In the genomic region with DNA sequence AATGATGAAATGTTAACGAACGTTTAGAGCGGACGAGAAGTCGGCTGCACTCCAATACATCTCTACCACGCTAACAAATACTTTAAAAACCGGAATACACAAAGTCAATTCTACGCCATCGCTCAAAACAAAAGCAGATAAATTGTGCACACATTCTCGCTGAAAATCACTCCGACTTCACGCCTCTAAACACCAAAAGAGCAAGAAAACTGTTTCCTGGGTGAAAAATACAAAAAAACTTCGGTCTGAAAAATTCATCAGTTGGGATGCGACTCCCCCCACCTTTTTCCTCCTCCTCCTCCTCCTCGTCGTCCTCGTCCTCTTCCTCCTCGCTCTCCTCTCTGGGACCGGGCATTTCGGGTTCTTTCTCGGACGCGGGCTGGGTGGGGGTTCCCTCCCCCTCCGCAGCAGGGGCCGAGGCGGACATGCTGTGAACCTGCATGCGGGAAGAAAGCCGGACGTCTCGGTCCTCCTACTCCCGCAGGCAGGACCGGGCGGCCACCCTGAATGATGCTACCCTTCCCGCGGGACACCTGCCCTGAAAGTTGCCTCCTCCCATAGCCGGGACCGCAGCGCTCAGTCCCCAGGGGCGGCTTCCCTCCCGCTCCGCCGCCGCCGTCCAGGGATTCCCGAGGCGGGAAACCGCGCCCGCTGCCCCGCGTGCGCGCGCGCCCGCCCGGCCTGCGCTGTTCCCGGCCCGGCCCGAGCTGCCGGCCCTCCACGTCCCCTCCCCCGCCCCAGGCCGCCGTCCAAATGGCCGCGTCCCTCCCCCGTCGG, we compare ENCODE assay signal across 1 cellular context.
TF ChIP-seq lines count a peak whose summit lies in the region.

No MANE protein-coding gene starts in this region.

TF ChIP-seq in K562, 482 proteins besides CTCF, POLR2A, EP300 and RAD21 (continued from another document and continues in another):
- TF ChIP-seq, protein P1, sequence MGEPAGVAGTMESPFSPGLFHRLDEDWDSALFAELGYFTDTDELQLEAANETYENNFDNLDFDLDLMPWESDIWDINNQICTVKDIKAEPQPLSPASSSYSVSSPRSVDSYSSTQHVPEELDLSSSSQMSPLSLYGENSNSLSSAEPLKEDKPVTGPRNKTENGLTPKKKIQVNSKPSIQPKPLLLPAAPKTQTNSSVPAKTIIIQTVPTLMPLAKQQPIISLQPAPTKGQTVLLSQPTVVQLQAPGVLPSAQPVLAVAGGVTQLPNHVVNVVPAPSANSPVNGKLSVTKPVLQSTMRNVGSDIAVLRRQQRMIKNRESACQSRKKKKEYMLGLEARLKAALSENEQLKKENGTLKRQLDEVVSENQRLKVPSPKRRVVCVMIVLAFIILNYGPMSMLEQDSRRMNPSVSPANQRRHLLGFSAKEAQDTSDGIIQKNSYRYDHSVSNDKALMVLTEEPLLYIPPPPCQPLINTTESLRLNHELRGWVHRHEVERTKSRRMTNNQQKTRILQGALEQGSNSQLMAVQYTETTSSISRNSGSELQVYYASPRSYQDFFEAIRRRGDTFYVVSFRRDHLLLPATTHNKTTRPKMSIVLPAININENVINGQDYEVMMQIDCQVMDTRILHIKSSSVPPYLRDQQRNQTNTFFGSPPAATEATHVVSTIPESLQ (CRISPR knock-in tag; IDR thresholded peaks at IDR 0.05): peak; percentile 33; the same call in 1 of the 2 replicates
- TF ChIP-seq ARHGAP35 (IDR thresholded peaks at IDR 0.05; ENCODE audit: partially characterized antibody) (no peak), SMARCA5 (IDR thresholded peaks at IDR 0.05) (0 out of 2 replicates have a peak, but pooled peaks have one; percentile 59), ZFP1 (CRISPR knock-in tag; IDR thresholded peaks at IDR 0.05) (no peak), MAZ (CRISPR knock-in tag; conservative IDR thresholded peaks at IDR 0.05 in 1 of 2, IDR thresholded peaks at IDR 0.05 in 1 of 2) (no peak; a peak in 1 of 4 replicates), TEAD1 (CRISPR knock-in tag; IDR thresholded peaks at IDR 0.05) (no peak), OTX1 (CRISPR knock-in tag; IDR thresholded peaks at IDR 0.05) (no peak), RFX7 (CRISPR knock-in tag; IDR thresholded peaks at IDR 0.05) (no peak), MCM5 (IDR thresholded peaks at IDR 0.05; ENCODE audit: low read depth) (no peak), POLR2B (IDR thresholded peaks at IDR 0.05; ENCODE audit: low read depth, partially characterized antibody) (peak; percentile 54), TAF7 (tag; IDR thresholded peaks at IDR 0.05) (peak; percentile 23; the same call in 1 of the 2 replicates), HDGF (IDR thresholded peaks at IDR 0.05) (no peak), PTBP1 (IDR thresholded peaks at IDR 0.05; ENCODE audit: low read depth, low read length) (no peak), YY1 (IDR thresholded peaks at IDR 0.05; ENCODE audit: borderline replicate concordance in 1 of 3, control insufficient read depth in 1 of 3, extremely low read depth in 1 of 3, insufficient read depth in 3 of 3, insufficient read length in 1 of 3, insufficient replicate concordance in 2 of 3, low read depth in 1 of 3, low read length in 2 of 3) (no peak), CEBPG (CRISPR knock-in tag; IDR thresholded peaks at IDR 0.05) (no peak), CEBPG (tag; conservative IDR thresholded peaks at IDR 0.05 in 1 of 2, IDR thresholded peaks at IDR 0.05 in 1 of 2) (peak in 1 of 2 experiments; percentile 15; a peak in 1 of 4 replicates), NFYB (IDR thresholded peaks at IDR 0.05; ENCODE audit: extremely low read depth, insufficient read length) (no peak), CBX3 (IDR thresholded peaks at IDR 0.05; ENCODE audit: borderline replicate concordance in 1 of 2, low read length in 2 of 2) (no peak), ZFX (CRISPR knock-in tag; IDR thresholded peaks at IDR 0.05) (no peak), SRSF9 (IDR thresholded peaks at IDR 0.05; ENCODE audit: borderline replicate concordance, low read depth, low read length) (no peak)
- TF ChIP-seq, protein P2, sequence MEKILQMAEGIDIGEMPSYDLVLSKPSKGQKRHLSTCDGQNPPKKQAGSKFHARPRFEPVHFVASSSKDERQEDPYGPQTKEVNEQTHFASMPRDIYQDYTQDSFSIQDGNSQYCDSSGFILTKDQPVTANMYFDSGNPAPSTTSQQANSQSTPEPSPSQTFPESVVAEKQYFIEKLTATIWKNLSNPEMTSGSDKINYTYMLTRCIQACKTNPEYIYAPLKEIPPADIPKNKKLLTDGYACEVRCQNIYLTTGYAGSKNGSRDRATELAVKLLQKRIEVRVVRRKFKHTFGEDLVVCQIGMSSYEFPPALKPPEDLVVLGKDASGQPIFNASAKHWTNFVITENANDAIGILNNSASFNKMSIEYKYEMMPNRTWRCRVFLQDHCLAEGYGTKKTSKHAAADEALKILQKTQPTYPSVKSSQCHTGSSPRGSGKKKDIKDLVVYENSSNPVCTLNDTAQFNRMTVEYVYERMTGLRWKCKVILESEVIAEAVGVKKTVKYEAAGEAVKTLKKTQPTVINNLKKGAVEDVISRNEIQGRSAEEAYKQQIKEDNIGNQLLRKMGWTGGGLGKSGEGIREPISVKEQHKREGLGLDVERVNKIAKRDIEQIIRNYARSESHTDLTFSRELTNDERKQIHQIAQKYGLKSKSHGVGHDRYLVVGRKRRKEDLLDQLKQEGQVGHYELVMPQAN (IDR thresholded peaks at IDR 0.05; ENCODE audit: borderline replicate concordance): peak; percentile 80; the same call in 1 of the 2 replicates
- TF ChIP-seq, protein P3, sequence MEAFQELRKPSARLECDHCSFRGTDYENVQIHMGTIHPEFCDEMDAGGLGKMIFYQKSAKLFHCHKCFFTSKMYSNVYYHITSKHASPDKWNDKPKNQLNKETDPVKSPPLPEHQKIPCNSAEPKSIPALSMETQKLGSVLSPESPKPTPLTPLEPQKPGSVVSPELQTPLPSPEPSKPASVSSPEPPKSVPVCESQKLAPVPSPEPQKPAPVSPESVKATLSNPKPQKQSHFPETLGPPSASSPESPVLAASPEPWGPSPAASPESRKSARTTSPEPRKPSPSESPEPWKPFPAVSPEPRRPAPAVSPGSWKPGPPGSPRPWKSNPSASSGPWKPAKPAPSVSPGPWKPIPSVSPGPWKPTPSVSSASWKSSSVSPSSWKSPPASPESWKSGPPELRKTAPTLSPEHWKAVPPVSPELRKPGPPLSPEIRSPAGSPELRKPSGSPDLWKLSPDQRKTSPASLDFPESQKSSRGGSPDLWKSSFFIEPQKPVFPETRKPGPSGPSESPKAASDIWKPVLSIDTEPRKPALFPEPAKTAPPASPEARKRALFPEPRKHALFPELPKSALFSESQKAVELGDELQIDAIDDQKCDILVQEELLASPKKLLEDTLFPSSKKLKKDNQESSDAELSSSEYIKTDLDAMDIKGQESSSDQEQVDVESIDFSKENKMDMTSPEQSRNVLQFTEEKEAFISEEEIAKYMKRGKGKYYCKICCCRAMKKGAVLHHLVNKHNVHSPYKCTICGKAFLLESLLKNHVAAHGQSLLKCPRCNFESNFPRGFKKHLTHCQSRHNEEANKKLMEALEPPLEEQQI (IDR thresholded peaks at IDR 0.05): no peak
- TF ChIP-seq, protein P4, sequence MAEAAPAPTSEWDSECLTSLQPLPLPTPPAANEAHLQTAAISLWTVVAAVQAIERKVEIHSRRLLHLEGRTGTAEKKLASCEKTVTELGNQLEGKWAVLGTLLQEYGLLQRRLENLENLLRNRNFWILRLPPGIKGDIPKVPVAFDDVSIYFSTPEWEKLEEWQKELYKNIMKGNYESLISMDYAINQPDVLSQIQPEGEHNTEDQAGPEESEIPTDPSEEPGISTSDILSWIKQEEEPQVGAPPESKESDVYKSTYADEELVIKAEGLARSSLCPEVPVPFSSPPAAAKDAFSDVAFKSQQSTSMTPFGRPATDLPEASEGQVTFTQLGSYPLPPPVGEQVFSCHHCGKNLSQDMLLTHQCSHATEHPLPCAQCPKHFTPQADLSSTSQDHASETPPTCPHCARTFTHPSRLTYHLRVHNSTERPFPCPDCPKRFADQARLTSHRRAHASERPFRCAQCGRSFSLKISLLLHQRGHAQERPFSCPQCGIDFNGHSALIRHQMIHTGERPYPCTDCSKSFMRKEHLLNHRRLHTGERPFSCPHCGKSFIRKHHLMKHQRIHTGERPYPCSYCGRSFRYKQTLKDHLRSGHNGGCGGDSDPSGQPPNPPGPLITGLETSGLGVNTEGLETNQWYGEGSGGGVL (CRISPR knock-in tag; IDR thresholded peaks at IDR 0.05): no peak
- TF ChIP-seq, protein P5, sequence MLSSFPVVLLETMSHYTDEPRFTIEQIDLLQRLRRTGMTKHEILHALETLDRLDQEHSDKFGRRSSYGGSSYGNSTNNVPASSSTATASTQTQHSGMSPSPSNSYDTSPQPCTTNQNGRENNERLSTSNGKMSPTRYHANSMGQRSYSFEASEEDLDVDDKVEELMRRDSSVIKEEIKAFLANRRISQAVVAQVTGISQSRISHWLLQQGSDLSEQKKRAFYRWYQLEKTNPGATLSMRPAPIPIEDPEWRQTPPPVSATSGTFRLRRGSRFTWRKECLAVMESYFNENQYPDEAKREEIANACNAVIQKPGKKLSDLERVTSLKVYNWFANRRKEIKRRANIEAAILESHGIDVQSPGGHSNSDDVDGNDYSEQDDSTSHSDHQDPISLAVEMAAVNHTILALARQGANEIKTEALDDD (IDR thresholded peaks at IDR 0.05): no peak
- TF ChIP-seq, protein P6, sequence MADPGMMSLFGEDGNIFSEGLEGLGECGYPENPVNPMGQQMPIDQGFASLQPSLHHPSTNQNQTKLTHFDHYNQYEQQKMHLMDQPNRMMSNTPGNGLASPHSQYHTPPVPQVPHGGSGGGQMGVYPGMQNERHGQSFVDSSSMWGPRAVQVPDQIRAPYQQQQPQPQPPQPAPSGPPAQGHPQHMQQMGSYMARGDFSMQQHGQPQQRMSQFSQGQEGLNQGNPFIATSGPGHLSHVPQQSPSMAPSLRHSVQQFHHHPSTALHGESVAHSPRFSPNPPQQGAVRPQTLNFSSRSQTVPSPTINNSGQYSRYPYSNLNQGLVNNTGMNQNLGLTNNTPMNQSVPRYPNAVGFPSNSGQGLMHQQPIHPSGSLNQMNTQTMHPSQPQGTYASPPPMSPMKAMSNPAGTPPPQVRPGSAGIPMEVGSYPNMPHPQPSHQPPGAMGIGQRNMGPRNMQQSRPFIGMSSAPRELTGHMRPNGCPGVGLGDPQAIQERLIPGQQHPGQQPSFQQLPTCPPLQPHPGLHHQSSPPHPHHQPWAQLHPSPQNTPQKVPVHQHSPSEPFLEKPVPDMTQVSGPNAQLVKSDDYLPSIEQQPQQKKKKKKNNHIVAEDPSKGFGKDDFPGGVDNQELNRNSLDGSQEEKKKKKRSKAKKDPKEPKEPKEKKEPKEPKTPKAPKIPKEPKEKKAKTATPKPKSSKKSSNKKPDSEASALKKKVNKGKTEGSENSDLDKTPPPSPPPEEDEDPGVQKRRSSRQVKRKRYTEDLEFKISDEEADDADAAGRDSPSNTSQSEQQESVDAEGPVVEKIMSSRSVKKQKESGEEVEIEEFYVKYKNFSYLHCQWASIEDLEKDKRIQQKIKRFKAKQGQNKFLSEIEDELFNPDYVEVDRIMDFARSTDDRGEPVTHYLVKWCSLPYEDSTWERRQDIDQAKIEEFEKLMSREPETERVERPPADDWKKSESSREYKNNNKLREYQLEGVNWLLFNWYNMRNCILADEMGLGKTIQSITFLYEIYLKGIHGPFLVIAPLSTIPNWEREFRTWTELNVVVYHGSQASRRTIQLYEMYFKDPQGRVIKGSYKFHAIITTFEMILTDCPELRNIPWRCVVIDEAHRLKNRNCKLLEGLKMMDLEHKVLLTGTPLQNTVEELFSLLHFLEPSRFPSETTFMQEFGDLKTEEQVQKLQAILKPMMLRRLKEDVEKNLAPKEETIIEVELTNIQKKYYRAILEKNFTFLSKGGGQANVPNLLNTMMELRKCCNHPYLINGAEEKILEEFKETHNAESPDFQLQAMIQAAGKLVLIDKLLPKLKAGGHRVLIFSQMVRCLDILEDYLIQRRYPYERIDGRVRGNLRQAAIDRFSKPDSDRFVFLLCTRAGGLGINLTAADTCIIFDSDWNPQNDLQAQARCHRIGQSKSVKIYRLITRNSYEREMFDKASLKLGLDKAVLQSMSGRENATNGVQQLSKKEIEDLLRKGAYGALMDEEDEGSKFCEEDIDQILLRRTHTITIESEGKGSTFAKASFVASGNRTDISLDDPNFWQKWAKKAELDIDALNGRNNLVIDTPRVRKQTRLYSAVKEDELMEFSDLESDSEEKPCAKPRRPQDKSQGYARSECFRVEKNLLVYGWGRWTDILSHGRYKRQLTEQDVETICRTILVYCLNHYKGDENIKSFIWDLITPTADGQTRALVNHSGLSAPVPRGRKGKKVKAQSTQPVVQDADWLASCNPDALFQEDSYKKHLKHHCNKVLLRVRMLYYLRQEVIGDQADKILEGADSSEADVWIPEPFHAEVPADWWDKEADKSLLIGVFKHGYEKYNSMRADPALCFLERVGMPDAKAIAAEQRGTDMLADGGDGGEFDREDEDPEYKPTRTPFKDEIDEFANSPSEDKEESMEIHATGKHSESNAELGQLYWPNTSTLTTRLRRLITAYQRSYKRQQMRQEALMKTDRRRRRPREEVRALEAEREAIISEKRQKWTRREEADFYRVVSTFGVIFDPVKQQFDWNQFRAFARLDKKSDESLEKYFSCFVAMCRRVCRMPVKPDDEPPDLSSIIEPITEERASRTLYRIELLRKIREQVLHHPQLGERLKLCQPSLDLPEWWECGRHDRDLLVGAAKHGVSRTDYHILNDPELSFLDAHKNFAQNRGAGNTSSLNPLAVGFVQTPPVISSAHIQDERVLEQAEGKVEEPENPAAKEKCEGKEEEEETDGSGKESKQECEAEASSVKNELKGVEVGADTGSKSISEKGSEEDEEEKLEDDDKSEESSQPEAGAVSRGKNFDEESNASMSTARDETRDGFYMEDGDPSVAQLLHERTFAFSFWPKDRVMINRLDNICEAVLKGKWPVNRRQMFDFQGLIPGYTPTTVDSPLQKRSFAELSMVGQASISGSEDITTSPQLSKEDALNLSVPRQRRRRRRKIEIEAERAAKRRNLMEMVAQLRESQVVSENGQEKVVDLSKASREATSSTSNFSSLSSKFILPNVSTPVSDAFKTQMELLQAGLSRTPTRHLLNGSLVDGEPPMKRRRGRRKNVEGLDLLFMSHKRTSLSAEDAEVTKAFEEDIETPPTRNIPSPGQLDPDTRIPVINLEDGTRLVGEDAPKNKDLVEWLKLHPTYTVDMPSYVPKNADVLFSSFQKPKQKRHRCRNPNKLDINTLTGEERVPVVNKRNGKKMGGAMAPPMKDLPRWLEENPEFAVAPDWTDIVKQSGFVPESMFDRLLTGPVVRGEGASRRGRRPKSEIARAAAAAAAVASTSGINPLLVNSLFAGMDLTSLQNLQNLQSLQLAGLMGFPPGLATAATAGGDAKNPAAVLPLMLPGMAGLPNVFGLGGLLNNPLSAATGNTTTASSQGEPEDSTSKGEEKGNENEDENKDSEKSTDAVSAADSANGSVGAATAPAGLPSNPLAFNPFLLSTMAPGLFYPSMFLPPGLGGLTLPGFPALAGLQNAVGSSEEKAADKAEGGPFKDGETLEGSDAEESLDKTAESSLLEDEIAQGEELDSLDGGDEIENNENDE (IDR thresholded peaks at IDR 0.05; ENCODE audit: low read depth, low read length): no peak
